18 cellular contexts compared by ENCODE assay signal in genomic region chr3:158788446-158788845, GRCh38. TPM values are rescaled to one million over a fixed set of nuclear protein-coding genes. Genes with fewer than 3 reads are reported as not detected.
"Had no signal": no experiment of that assay in that cellular context is flagged by ENCODE, and none has a peak within 500 bp of the region (broad histone marks: within the 10 kb centered on the region; RNA-seq: fewer than 3 reads in every experiment).

No MANE protein-coding gene starts in this region.

- H3K27ac ChIP-seq: coronary artery, epithelial cell of prostate, left ventricle myocardium inferior, testis had no signal

- H3K9me3 ChIP-seq: testis had no signal

- H3K36me3 Mint-ChIP-seq: activated naive CD8-positive, alpha-beta T cell treated with anti-CD3 and anti-CD28 coated beads, Interleukin-2, amount 10 ng/mL, durations not matched to agents 7 days and 5 days had no signal

- FAIRE-seq: keratinocyte had no signal

- DNase-seq: activated CD4-positive, alpha-beta memory T cell treated with anti-CD3 and anti-CD28 coated beads, Interleukin-2, amount 10 ng/mL, durations not matched to agents 7 days and 5 days; activated CD8-positive, alpha-beta memory T cell treated with anti-CD3 and anti-CD28 coated beads, Interleukin-2, amount 50 U/mL, for 4 hours; activated naive CD8-positive, alpha-beta T cell treated with anti-CD3 and anti-CD28 coated beads, Interleukin-2, amount 10 ng/mL, durations not matched to agents 7 days and 5 days; activated T-cell treated with anti-CD3 and anti-CD28 coated beads, Interleukin-2, amount 50 U/mL, for 72 hours; anterior cingulate cortex; caudate nucleus; effector memory CD4-positive, alpha-beta T cell; head of caudate nucleus; left ventricle myocardium inferior; mesendoderm; stimulated activated CD4-positive, alpha-beta T cell treated with anti-CD3 and anti-CD28 coated beads, Interleukin-4, amount 100 ng/mL, for 24 hours; stimulated activated naive CD8-positive, alpha-beta T cell treated with anti-CD3 and anti-CD28 coated beads, Interleukin-15, amount 100 ng/mL, for 72 hours; T-helper 1 cell; testis had no signal

- H3K4me3 ChIP-seq: coronary artery, left ventricle myocardium inferior, testis had no signal

- H3K9me3 Mint-ChIP-seq: activated CD4-positive, alpha-beta memory T cell treated with anti-CD3 and anti-CD28 coated beads, Interleukin-2, amount 10 ng/mL, durations not matched to agents 7 days and 5 days; activated naive CD8-positive, alpha-beta T cell treated with anti-CD3 and anti-CD28 coated beads, Interleukin-2, amount 10 ng/mL, durations not matched to agents 7 days and 5 days; stimulated activated naive CD8-positive, alpha-beta T cell treated with anti-CD3 and anti-CD28 coated beads, Interleukin-15, amount 100 ng/mL, for 72 hours had no signal

- H3K4me3 Mint-ChIP-seq: activated CD4-positive, alpha-beta memory T cell treated with anti-CD3 and anti-CD28 coated beads, Interleukin-2, amount 10 ng/mL, durations not matched to agents 7 days and 5 days; activated naive CD8-positive, alpha-beta T cell treated with anti-CD3 and anti-CD28 coated beads, Interleukin-2, amount 10 ng/mL, durations not matched to agents 7 days and 5 days; activated T-cell treated with anti-CD3 and anti-CD28 coated beads, Interleukin-2, amount 50 U/mL, for 72 hours; stimulated activated naive CD8-positive, alpha-beta T cell treated with anti-CD3 and anti-CD28 coated beads, Interleukin-15, amount 100 ng/mL, for 72 hours had no signal

- H3K27me3 Mint-ChIP-seq: activated CD4-positive, alpha-beta memory T cell treated with anti-CD3 and anti-CD28 coated beads, Interleukin-2, amount 10 ng/mL, durations not matched to agents 7 days and 5 days; stimulated activated naive CD8-positive, alpha-beta T cell treated with anti-CD3 and anti-CD28 coated beads, Interleukin-15, amount 100 ng/mL, for 72 hours had no signal

- H3K27me3 ChIP-seq: testis had no signal

- H3K4me1 ChIP-seq: testis had no signal

- H3K36me3 ChIP-seq: left ventricle myocardium inferior had no signal

- H3K27ac Mint-ChIP-seq: activated CD4-positive, alpha-beta memory T cell treated with anti-CD3 and anti-CD28 coated beads, Interleukin-2, amount 10 ng/mL, durations not matched to agents 7 days and 5 days; activated naive CD8-positive, alpha-beta T cell treated with anti-CD3 and anti-CD28 coated beads, Interleukin-2, amount 10 ng/mL, durations not matched to agents 7 days and 5 days; activated T-cell treated with anti-CD3 and anti-CD28 coated beads, Interleukin-2, amount 50 U/mL, for 72 hours; stimulated activated naive CD8-positive, alpha-beta T cell treated with anti-CD3 and anti-CD28 coated beads, Interleukin-15, amount 100 ng/mL, for 72 hours had no signal

- ATAC-seq: activated T-cell treated with anti-CD3 and anti-CD28 coated beads, Interleukin-2, amount 50 U/mL, for 72 hours; stimulated activated naive CD8-positive, alpha-beta T cell treated with anti-CD3 and anti-CD28 coated beads, Interleukin-15, amount 100 ng/mL, for 72 hours had no signal

RNA-seq across cellular contexts. Expression of gene RARRES1, which starts 56.2 kb away (rescaled TPM):
- total RNA-seq: activated CD4-positive, alpha-beta memory T cell treated with anti-CD3 and anti-CD28 coated beads, Interleukin-2, amount 10 ng/mL, durations not matched to agents 7 days and 5 days; activated naive CD8-positive, alpha-beta T cell treated with anti-CD3 and anti-CD28 coated beads, Interleukin-2, amount 10 ng/mL, durations not matched to agents 7 days and 5 days had no signal
- polyA plus RNA-seq: keratinocyte, neural cell had no signal
